In genomic region chr10:11386044-11386443, GRCh38 we compare ENCODE assay signal across 35 cellular contexts.
"Had no signal": no experiment of that assay in that cellular context is flagged by ENCODE, and none has a peak within 500 bp of the region (broad histone marks: within the 10 kb centered on the region; RNA-seq: fewer than 3 reads in every experiment).

No MANE protein-coding gene starts in this region.

- H3K36me3 Mint-ChIP-seq: activated naive CD8-positive, alpha-beta T cell treated with anti-CD3 and anti-CD28 coated beads for 36 hours; T-cell had no signal

- H3K4me2 ChIP-seq: SK-N-SH had no signal

- H3K27ac Mint-ChIP-seq: activated CD4-positive, alpha-beta T cell treated with anti-CD3 and anti-CD28 coated beads, Interleukin-2, amount 10 ng/mL, durations not matched to agents 24 days and 14 days; activated CD8-positive, alpha-beta T cell treated with anti-CD3 and anti-CD28 coated beads for 36 hours; activated naive CD8-positive, alpha-beta T cell treated with anti-CD3 and anti-CD28 coated beads for 36 hours; activated T-cell treated with anti-CD3 and anti-CD28 coated beads, Interleukin-2, amount 50 U/mL, for 72 hours; activated T-helper 17 cell treated with anti-CD3 and anti-CD28 coated beads, Interleukin-2, amount 50 U/mL, for 72 hours; T-cell; T-helper 17 cell had no signal

- H3K9me2 ChIP-seq: SK-N-SH had no signal

- ATAC-seq: activated CD8-positive, alpha-beta T cell treated with anti-CD3 and anti-CD28 coated beads for 36 hours; activated T-cell treated with anti-CD3 and anti-CD28 coated beads, Interleukin-2, amount 50 U/mL, for 72 hours; activated T-helper 17 cell treated with anti-CD3 and anti-CD28 coated beads, Interleukin-2, amount 50 U/mL, for 72 hours; PC-3; T-cell; T-helper 17 cell had no signal

- H3K27ac ChIP-seq: cardiac muscle cell, Peyer's patch, SJSA1, VCaP had no signal

- H3K4me3 Mint-ChIP-seq: activated CD4-positive, alpha-beta T cell treated with anti-CD3 and anti-CD28 coated beads, Interleukin-2, amount 10 ng/mL, durations not matched to agents 24 days and 14 days; activated CD8-positive, alpha-beta T cell treated with anti-CD3 and anti-CD28 coated beads for 36 hours; activated naive CD8-positive, alpha-beta T cell treated with anti-CD3 and anti-CD28 coated beads for 36 hours; activated T-cell treated with anti-CD3 and anti-CD28 coated beads, Interleukin-2, amount 50 U/mL, for 72 hours; activated T-helper 17 cell treated with anti-CD3 and anti-CD28 coated beads, Interleukin-2, amount 50 U/mL, for 72 hours; T-cell; T-helper 17 cell had no signal

- H3K36me3 ChIP-seq: cardiac muscle cell, Peyer's patch, SJSA1 had no signal

- H3K27me3 Mint-ChIP-seq: activated CD8-positive, alpha-beta T cell treated with anti-CD3 and anti-CD28 coated beads for 36 hours; activated naive CD8-positive, alpha-beta T cell treated with anti-CD3 and anti-CD28 coated beads for 36 hours; activated T-helper 17 cell treated with anti-CD3 and anti-CD28 coated beads, Interleukin-2, amount 50 U/mL, for 72 hours; T-cell; T-helper 17 cell had no signal

- H3K9me3 ChIP-seq: Peyer's patch, SJSA1, SK-N-SH had no signal

- H3K4me1 Mint-ChIP-seq: activated CD4-positive, alpha-beta T cell treated with anti-CD3 and anti-CD28 coated beads, Interleukin-2, amount 10 ng/mL, durations not matched to agents 24 days and 14 days; T-cell had no signal

- H3K9me3 Mint-ChIP-seq: activated CD4-positive, alpha-beta T cell treated with anti-CD3 and anti-CD28 coated beads, Interleukin-2, amount 10 ng/mL, durations not matched to agents 24 days and 14 days; activated CD8-positive, alpha-beta T cell treated with anti-CD3 and anti-CD28 coated beads for 36 hours; activated naive CD8-positive, alpha-beta T cell treated with anti-CD3 and anti-CD28 coated beads for 36 hours; activated T-cell treated with anti-CD3 and anti-CD28 coated beads, Interleukin-2, amount 50 U/mL, for 72 hours; T-cell had no signal

- DNase-seq: activated CD4-positive, alpha-beta T cell treated with anti-CD3 and anti-CD28 coated beads, Interleukin-2, amount 10 ng/mL, durations not matched to agents 24 days and 14 days; activated CD4-positive, alpha-beta T cell treated with anti-CD3 and anti-CD28 coated beads, Interleukin-2, amount 50 U/mL, for 4 hours; activated CD4-positive, CD25-positive, alpha-beta regulatory T cell; activated CD8-positive, alpha-beta T cell treated with anti-CD3 and anti-CD28 coated beads for 36 hours; activated effector memory CD4-positive, alpha-beta T cell treated with anti-CD3 and anti-CD28 coated beads, Interleukin-2, amount 50 U/mL, for 16 hours; activated naive CD4-positive, alpha-beta T cell; activated naive CD4-positive, alpha-beta T cell treated with anti-CD3 and anti-CD28 coated beads, Interleukin-2, amount 50 U/mL, for 16 hours; activated naive CD8-positive, alpha-beta T cell treated with anti-CD3 and anti-CD28 coated beads for 36 hours; activated T-cell treated with anti-CD3 and anti-CD28 coated beads, Interleukin-2, amount 50 U/mL, for 1 hour; activated T-cell treated with anti-CD3 and anti-CD28 coated beads, Interleukin-2, amount 50 U/mL, for 72 hours; amniotic stem cell; aorta; Karpas-422; KBM-7; NCI-H1048; NCI-H1105 treated with DMSO at 0.1 percent for 48 hours; NCI-H1436; NCI-H1694; NCI-H1930; NCI-H2081 treated with DMSO at 0.1 percent for 48 hours; NCI-H345; NCI-H524 treated with DMSO at 0.1 percent for 48 hours; NK-92 treated with Interleukin-12 subunit alpha and Interleukin-12 subunit beta, amount 100 ng/mL, for 24 hours; PC-3; Peyer's patch; RPMI8226; SHP77 treated with DMSO at 0.1 percent for 48 hours; SK-N-SH; T-cell; T-helper 17 cell; T-helper 9 cell had no signal

- H3K27me3 ChIP-seq: cardiac muscle cell, Peyer's patch, SJSA1 had no signal

- H3K4me3 ChIP-seq: cardiac muscle cell, Peyer's patch, SJSA1 had no signal

- H3K4me1 ChIP-seq: Peyer's patch, SJSA1 had no signal
